18 cellular contexts compared by ENCODE assay signal in the genomic region with DNA sequence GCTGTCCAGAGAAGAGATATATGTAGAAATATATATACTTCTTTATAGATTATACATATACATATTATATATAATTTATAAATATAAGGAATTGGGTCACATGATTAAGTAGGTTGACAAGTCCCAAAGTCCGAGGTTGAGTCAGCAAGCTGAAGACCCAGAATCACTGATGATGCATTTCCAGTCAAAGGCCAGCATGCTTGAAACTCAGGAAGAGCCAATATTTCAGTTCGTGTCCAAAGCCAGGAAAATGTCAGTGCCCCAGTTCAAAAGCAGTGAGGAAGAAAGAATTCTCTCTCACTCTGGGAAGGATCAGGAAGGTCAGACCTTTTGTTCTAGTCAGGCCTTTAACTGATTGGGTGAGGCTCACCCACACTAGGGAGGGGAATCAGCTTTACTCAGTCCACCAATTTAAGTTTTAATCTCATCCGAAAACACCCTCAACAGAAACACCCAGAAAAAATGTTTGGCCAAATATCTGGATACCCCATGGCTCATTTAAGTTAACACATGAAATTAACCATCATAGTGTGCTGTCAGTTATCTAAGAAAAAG. TPM values are rescaled to one million over a fixed set of nuclear protein-coding genes. Genes with fewer than 3 reads are reported as not detected.
"Had no signal": no experiment of that assay in that cellular context is flagged by ENCODE, and none has a peak within 500 bp of the region (broad histone marks: within the 10 kb centered on the region; RNA-seq: fewer than 3 reads in every experiment).

No MANE protein-coding gene starts in this region.

- H3K4me1 ChIP-seq: left ventricle myocardium inferior had no signal

- H3K27me3 ChIP-seq: dorsolateral prefrontal cortex, hepatocyte had no signal

- DNase-seq: dorsolateral prefrontal cortex; effector CD8-positive, alpha-beta T cell; foreskin melanocyte; head of caudate nucleus; kidney; left cardiac atrium; left ventricle myocardium inferior; mesendoderm; naive B cell; nephron progenitor cell; stimulated activated CD4-positive, alpha-beta T cell treated with anti-CD3 and anti-CD28 coated beads, Interleukin-12 subunit alpha, Interleukin-12 subunit beta, amount 100 ng/mL, for 4 hours; stimulated activated naive CD4-positive, alpha-beta T cell treated with Interleukin-2 at 50 U/mL for 16 hours had no signal

- H3K27ac ChIP-seq: coronary artery, dorsolateral prefrontal cortex, hepatocyte, left ventricle myocardium inferior, skin epidermis had no signal

- H3K9me3 ChIP-seq: left ventricle myocardium inferior had no signal

- H2AFZ ChIP-seq: hepatocyte had no signal

- H3K4me3 Mint-ChIP-seq: naive B cell, nephron progenitor cell had no signal

- H3K4me3 ChIP-seq: coronary artery, dorsolateral prefrontal cortex, hepatocyte, left ventricle myocardium inferior, lung, skin epidermis had no signal

- ATAC-seq: esophagus mucosa, left cardiac atrium, sciatic nerve had no signal

- FAIRE-seq: kidney had no signal

- H3K27ac Mint-ChIP-seq: nephron progenitor cell had no signal

- H3K79me2 ChIP-seq: hepatocyte had no signal

- H3K27me3 Mint-ChIP-seq: naive B cell had no signal

- H3K9me3 Mint-ChIP-seq: naive B cell, nephron progenitor cell had no signal

- H3K4me2 ChIP-seq: hepatocyte had no signal

RNA-seq across cellular contexts. Expression of gene LVRN, which starts 42.0 kb away (rescaled TPM):
- total RNA-seq: kidney had no signal
- polyA plus RNA-seq: hepatocyte had no signal
